Comparison of ENCODE assay signal across 1 cellular context in the genomic region with DNA sequence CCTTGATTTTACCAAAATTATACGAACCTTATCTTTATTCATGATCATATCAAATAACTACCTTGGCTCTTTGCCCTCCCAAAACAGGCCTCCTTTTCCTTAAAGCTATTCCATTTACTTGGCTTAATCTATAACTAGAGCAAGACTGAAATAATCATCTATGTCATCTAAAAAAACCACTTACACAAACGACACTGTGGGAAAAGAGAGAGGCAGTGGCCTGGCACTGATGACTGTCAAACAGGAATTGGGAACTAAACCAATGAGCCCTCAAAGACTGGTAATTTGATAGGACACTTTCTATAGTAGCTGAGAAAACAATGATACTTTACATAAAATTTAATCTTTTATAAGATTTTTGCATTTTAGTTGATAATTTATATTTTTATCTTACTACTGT.
TF ChIP-seq lines count a peak whose summit lies in the region.

No MANE protein-coding gene starts in this region.

TF ChIP-seq in HepG2, 621 proteins besides CTCF, POLR2A, EP300 and RAD21 (continued from another document):
- TF ChIP-seq ZNF691 (CRISPR knock-in tag; IDR thresholded peaks at IDR 0.05; ENCODE audit: borderline replicate concordance, low read depth) = no peak
- TF ChIP-seq PHB2 (IDR thresholded peaks at IDR 0.05; ENCODE audit: partially characterized antibody) = no peak
- TF ChIP-seq MXD3 (CRISPR knock-in tag; IDR thresholded peaks at IDR 0.05) = no peak
- TF ChIP-seq, protein P1, sequence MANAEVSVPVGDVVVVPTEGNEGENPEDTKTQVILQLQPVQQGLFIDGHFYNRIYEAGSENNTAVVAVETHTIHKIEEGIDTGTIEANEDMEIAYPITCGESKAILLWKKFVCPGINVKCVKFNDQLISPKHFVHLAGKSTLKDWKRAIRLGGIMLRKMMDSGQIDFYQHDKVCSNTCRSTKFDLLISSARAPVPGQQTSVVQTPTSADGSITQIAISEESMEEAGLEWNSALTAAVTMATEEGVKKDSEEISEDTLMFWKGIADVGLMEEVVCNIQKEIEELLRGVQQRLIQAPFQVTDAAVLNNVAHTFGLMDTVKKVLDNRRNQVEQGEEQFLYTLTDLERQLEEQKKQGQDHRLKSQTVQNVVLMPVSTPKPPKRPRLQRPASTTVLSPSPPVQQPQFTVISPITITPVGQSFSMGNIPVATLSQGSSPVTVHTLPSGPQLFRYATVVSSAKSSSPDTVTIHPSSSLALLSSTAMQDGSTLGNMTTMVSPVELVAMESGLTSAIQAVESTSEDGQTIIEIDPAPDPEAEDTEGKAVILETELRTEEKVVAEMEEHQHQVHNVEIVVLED (CRISPR knock-in tag; IDR thresholded peaks at IDR 0.05; ENCODE audit: borderline replicate concordance) = no peak
- TF ChIP-seq GATAD1 (CRISPR knock-in tag; IDR thresholded peaks at IDR 0.05) = no peak
- no peak for TF ChIP-seq JARID2 (CRISPR knock-in tag; IDR thresholded peaks at IDR 0.05; ENCODE audit: insufficient replicate concordance)
